In the genomic region with DNA sequence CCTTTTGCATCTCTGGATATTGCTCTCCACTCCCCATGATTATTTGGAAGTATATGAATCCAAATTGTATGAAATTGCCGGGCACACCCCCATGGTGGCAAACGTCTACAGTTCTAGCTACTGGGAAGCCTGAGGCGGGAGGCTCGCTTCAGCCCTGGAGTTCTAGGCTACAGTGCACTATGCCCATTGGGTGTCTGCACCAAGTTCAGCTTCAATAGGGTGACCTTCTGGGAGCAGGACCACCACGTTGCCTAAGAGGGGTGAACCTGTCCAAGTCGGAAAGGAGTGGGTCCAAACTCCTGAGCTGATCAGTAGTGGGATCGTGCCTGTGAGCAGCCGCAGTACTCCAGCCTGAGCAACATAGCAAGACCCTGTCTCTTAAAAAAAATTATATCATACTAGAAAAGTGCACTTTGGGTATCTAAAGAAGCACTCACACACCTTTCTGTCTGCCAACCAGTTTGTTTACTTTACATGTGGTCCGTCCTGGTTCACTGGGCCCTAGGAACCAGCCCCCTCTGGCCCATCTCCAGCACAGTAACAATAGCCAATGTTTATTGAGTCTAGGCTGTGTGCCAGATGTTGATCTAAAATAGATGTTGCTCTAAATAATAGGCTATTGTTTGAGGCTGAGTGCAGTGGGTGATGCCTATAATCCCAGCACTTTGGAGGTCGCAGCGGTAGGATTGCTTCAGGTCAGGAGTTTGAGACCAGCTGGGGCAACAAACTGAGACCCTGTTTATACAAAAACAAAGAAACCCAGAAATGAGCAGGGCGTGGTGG, we compare ENCODE assay signal across 8 cellular contexts. TPM values are rescaled to one million over a fixed set of nuclear protein-coding genes. Genes with fewer than 3 reads are reported as not detected.
DNase-seq lines count a peak whose midpoint lies in the region; ATAC-seq and TF ChIP-seq lines count a peak whose summit lies in the region.

No MANE protein-coding gene starts in this region.

- TF ChIP-seq POLR2A in gastrocnemius medialis (IDR thresholded peaks at IDR 0.05) (no peak), gastroesophageal sphincter (IDR thresholded peaks at IDR 0.05) (no peak)

- H3K4me3 ChIP-seq in gastrocnemius medialis, result no peak overlapping the region
- no peak overlapping the region for H3K4me3 ChIP-seq in gastroesophageal sphincter

- no peaks in the 10 kb centered on the region for H3K36me3 ChIP-seq in gastrocnemius medialis
- no peaks in the 10 kb centered on the region for H3K36me3 ChIP-seq in gastroesophageal sphincter

- whole genome bisulfite sequencing in gastroesophageal sphincter (ENCODE audit: low coverage in 1 of 2), 2 donors, result 47 to 62% methylated on average over 5 to 7 of the region's 12 CpGs

- no peak for TF ChIP-seq EP300 in gastroesophageal sphincter (IDR thresholded peaks at IDR 0.05)

- intact Hi-C loops in gastrocnemius medialis (cut with DNase I; ENCODE audit: low total_unique reads), result no loop called here

- no peaks in the 10 kb centered on the region for H3K9me3 ChIP-seq in gastrocnemius medialis
- no peaks in the 10 kb centered on the region for H3K9me3 ChIP-seq in gastroesophageal sphincter

- DNase-seq in M059J (ENCODE audit: low read depth), result peak; percentile 52
- DNase-seq in NCI-H748 treated with DMSO at 0.1 percent for 48 hours (lab: John Stamatoyannopoulos, UW), result peak; percentile 97
- peak; percentile 85 for DNase-seq in foreskin melanocyte
- no peak for DNase-seq in gastrocnemius medialis
- DNase-seq in HPDE6-E6E7 (ENCODE audit: extremely low spot score), result no peak
- no peak for DNase-seq in SKM-1 treated with dmso at 0.1 percent for 144 hours (lab: John Stamatoyannopoulos, UW; ENCODE audit: unreplicated experiment)
- DNase-seq in 8988T, result no peak

- H3K4me1 ChIP-seq in gastrocnemius medialis, result no peaks in the 10 kb centered on the region
- peaks cover 0 to 9% (median 0%) of the 10 kb centered on the region in 3 donors for H3K4me1 ChIP-seq in gastroesophageal sphincter

- no peak for TF ChIP-seq CTCF in gastrocnemius medialis (IDR thresholded peaks at IDR 0.05 in 4 of 5, conservative IDR thresholded peaks at IDR 0.05 in 1 of 5)
- TF ChIP-seq CTCF in gastroesophageal sphincter (IDR thresholded peaks at IDR 0.05), result no peak

- H3K27ac ChIP-seq in gastrocnemius medialis (peak overlapping the region in 1 of 4 donors; percentile 9), gastroesophageal sphincter (no peak overlapping the region)

- H3K27me3 ChIP-seq in gastrocnemius medialis, result no peaks in the 10 kb centered on the region
- H3K27me3 ChIP-seq in gastroesophageal sphincter, result no peaks in the 10 kb centered on the region

- in situ Hi-C loops in gastrocnemius medialis (cut with MboI; ENCODE audit: low sequenced_read_pairs in 4 of 4), result no loop called here

- ATAC-seq in gastrocnemius medialis (peak; percentile 46 to 54), gastroesophageal sphincter (no peak)

RNA-seq across cellular contexts. Expression of gene KAT5, which starts 16.4 kb away (rescaled TPM):
- total RNA-seq in M059J (2014; rRNA removed; shearing (Covaris generic)), result 21.6 and 37.8 TPM in 2 replicates
- total RNA-seq in gastrocnemius medialis (10 to 100 TPM; 40.0 to 69.4 (median 50.0) TPM), gastroesophageal sphincter (10 to 100 TPM; 49.7 to 84.9 (median 81.6) TPM)

RNA-seq across cellular contexts. Expression of gene RNASEH2C, which starts 24.9 kb away (rescaled TPM):
- 45.0 and 48.2 TPM in 2 replicates for total RNA-seq in M059J (2014; rRNA removed; shearing (Covaris generic))
- total RNA-seq in gastrocnemius medialis (100 to 1,000 TPM in 1 of 4 donors, 10 to 100 TPM in 3; 36.5 to 101 (median 62.4) TPM), gastroesophageal sphincter (100 to 1,000 TPM in 2 of 4 donors, 10 to 100 TPM in 2; 69.0 to 196 (median 96.3) TPM)

RNA-seq across cellular contexts. Expression of gene RELA, which starts 32.9 kb away (rescaled TPM):
- total RNA-seq in M059J (2014; rRNA removed; shearing (Covaris generic)), result 37.2 and 49.1 TPM in 2 replicates
- total RNA-seq in gastrocnemius medialis, result 10 to 100 TPM; 39.7 to 68.3 (median 56.3) TPM
- total RNA-seq in gastroesophageal sphincter, result 10 to 100 TPM; 47.3 to 78.8 (median 63.9) TPM

RNA-seq across cellular contexts. Expression of gene SIPA1, which starts 57.7 kb away (rescaled TPM):
- total RNA-seq in M059J (2014; rRNA removed; shearing (Covaris generic)), result 8.7 and 22.7 TPM in 2 replicates
- total RNA-seq in gastrocnemius medialis (10 to 100 TPM in 2 of 4 donors, 1 to 10 TPM in 2; 6.7 to 10.9 (median 10.0) TPM), gastroesophageal sphincter (10 to 100 TPM; 32.9 to 45.0 (median 38.3) TPM)

Comparison
In these comparisons a context has a peak if more than half of its experiments do, and no peak if none do; other contexts are left out.
1. DNase-seq: peak in M059J (single experiment), NCI-H748 treated with DMSO at 0.1 percent for 48 hours (single experiment) and foreskin melanocyte (single experiment); none in gastrocnemius medialis (0 of 2), HPDE6-E6E7 (single experiment), SKM-1 treated with dmso at 0.1 percent for 144 hours (single experiment) and 8988T (single experiment).